ENCODE assay signal across 1 cellular context in genomic region chrX:9340619-9341304, GRCh38.
TF ChIP-seq lines count a peak whose summit lies in the region.

No MANE protein-coding gene starts in this region.

TF ChIP-seq in GM23338, 12 proteins besides CTCF, POLR2A, EP300 and RAD21 (continued from another document):
- TF ChIP-seq ZNF462 (CRISPR knock-in tag; IDR thresholded peaks at IDR 0.05), result no peak
- TF ChIP-seq STAT1 (IDR thresholded peaks at IDR 0.05; ENCODE audit: unreplicated experiment), result no peak
